15 cellular contexts compared by ENCODE assay signal in genomic region chr19:38274734-38275133, GRCh38. TPM values are rescaled to one million over a fixed set of nuclear protein-coding genes. Genes with fewer than 3 reads are reported as not detected.
DNase-seq lines count a peak whose midpoint lies in the region; ATAC-seq, FAIRE-seq and TF ChIP-seq lines count a peak whose summit lies in the region.
"Had no signal": no experiment of that assay in that cellular context is flagged by ENCODE, and none has a peak within 500 bp of the region (broad histone marks: within the 10 kb centered on the region; RNA-seq: fewer than 3 reads in every experiment).

No MANE protein-coding gene starts in this region.

- no TSS peak for BruUV-seq in Panc1 (replicated peaks; lab: Mats Ljungman, UMichigan)

- no peak overlapping the region for H2BK15ac ChIP-seq in mesendoderm (replicated peaks; ENCODE audit: low read depth)

- H3K4me3 ChIP-seq in Panc1 (ENCODE audit: low read depth in 2 of 2, low read length in 2 of 2) (no peak overlapping the region), endodermal cell (ENCODE audit: low read length) (no peak overlapping the region), mesendoderm (ENCODE audit: low read length) (no peak overlapping the region), testis (no peak overlapping the region)
- H3K4me3 ChIP-seq: esophagus muscularis mucosa had no signal

- peak overlapping the region; percentile 45 for H3K23ac ChIP-seq in mesendoderm (ENCODE audit: low read length)

- H3K4me1 ChIP-seq in Panc1 (ENCODE audit: control insufficient read depth, insufficient read depth, low read length): peaks cover 85% of the 10 kb centered on the region
- H3K4me1 ChIP-seq in endodermal cell (ENCODE audit: control insufficient read depth, insufficient read depth, low read length): peaks cover 7% of the 10 kb centered on the region
- H3K4me1 ChIP-seq in mesendoderm (ENCODE audit: control insufficient read depth, low read depth, low read length): peaks cover 7% of the 10 kb centered on the region
- H3K4me1 ChIP-seq in testis: peaks cover 8% of the 10 kb centered on the region

- CTCF ChIA-PET in Panc1 (lab: Charles Lee): no interaction called here

- POLR2A ChIA-PET in Panc1 (lab: Charles Lee): interaction anchor here (0.6 kb wide), 2 partner anchors 22 to 132 kb away, joined by 6 read pairs; no protein-coding TSS in a partner anchor

- no peak for TF ChIP-seq POLR2A in testis (IDR thresholded peaks at IDR 0.05)

- FAIRE-seq in frontal cortex (lab: Jason Lieb, UNC): no peak
- FAIRE-seq: bronchial epithelial cell, GM18507 had no signal

- H3K18ac ChIP-seq in mesendoderm (ENCODE audit: low read length): no peak overlapping the region

- H2AK5ac ChIP-seq in mesendoderm (ENCODE audit: low read length): no peak overlapping the region

- H4K5ac ChIP-seq in mesendoderm (ENCODE audit: low read length): no peak overlapping the region

- H3K79me1 ChIP-seq in mesendoderm (ENCODE audit: low read length): peaks cover 4% of the 10 kb centered on the region

- H3K79me2 ChIP-seq in mesendoderm (ENCODE audit: control insufficient read depth, insufficient read depth, low read length): peaks cover 50% of the 10 kb centered on the region

- no peaks in the 10 kb centered on the region for H3K9me3 ChIP-seq in Panc1 (ENCODE audit: control insufficient read depth, insufficient read depth, low read depth, low read length)
- H3K9me3 ChIP-seq in endodermal cell (ENCODE audit: control insufficient read depth, low read length): no peaks in the 10 kb centered on the region
- H3K9me3 ChIP-seq in testis: no peaks in the 10 kb centered on the region
- H3K9me3 ChIP-seq: esophagus muscularis mucosa had no signal

- H3K4me3 Mint-ChIP-seq in endodermal cell: no peak overlapping the region

- H3K9me3 Mint-ChIP-seq in endodermal cell: no peaks in the 10 kb centered on the region

- H3K27ac ChIP-seq in Panc1 (ENCODE audit: low read length): peak overlapping the region; percentile 99
- H3K27ac ChIP-seq in endodermal cell (ENCODE audit: low read depth, low read length): no peak overlapping the region
- H3K27ac ChIP-seq in mesendoderm (ENCODE audit: low read depth, low read length): no peak overlapping the region
- H3K27ac ChIP-seq in testis: no peak overlapping the region
- H3K27ac ChIP-seq: esophagus muscularis mucosa had no signal

- no peak for ATAC-seq in Panc1

- intact Hi-C loops in Panc1 (cut with micrococcal nuclease; ENCODE audit: unreplicated experiment) (no loop called here), testis (cut with DNase I; ENCODE audit: low total_unique reads) (no loop called here)

- H3K36me3 ChIP-seq in Panc1 (ENCODE audit: control insufficient read depth, insufficient read depth, low read length): 0 out of 2 replicates have a peak, but pooled peaks cover 2% of the 10 kb centered on the region
- H3K36me3 ChIP-seq in endodermal cell (ENCODE audit: control insufficient read depth, insufficient read depth, low read length): peaks cover 27% of the 10 kb centered on the region
- H3K36me3 ChIP-seq in mesendoderm (ENCODE audit: control insufficient read depth, insufficient read depth, low read length): no peaks in the 10 kb centered on the region
- H3K36me3 ChIP-seq in testis (ENCODE audit: low read depth, missing control alignments): no peaks in the 10 kb centered on the region
- H3K36me3 ChIP-seq: esophagus muscularis mucosa had no signal

- H3K27me3 ChIP-seq in Panc1 (ENCODE audit: control insufficient read depth, insufficient read depth, low read length) (no peaks in the 10 kb centered on the region), endodermal cell (ENCODE audit: control insufficient read depth, insufficient read depth, low read length, poor library complexity, severe bottlenecking) (no peaks in the 10 kb centered on the region), mesendoderm (ENCODE audit: insufficient read depth, low read length, poor library complexity) (no peaks in the 10 kb centered on the region), testis (no peaks in the 10 kb centered on the region)
- H3K27me3 ChIP-seq: esophagus muscularis mucosa had no signal

- H2BK120ac ChIP-seq in mesendoderm (ENCODE audit: low read depth, low read length): no peak overlapping the region

- no peak overlapping the region for H3K9ac ChIP-seq in endodermal cell (ENCODE audit: extremely low read depth, low read length, poor library complexity, severe bottlenecking)
- H3K9ac ChIP-seq in mesendoderm (ENCODE audit: low read length): no peak overlapping the region

- no peak overlapping the region for H2BK5ac ChIP-seq in mesendoderm (ENCODE audit: low read length)

- in situ Hi-C loops in Panc1 (cut with HindIII; ENCODE audit: low pct_unique_long_range_greater_than_20kb, low sequenced_read_pairs): no loop called here

- 90 to 95% methylated on average over 6 to 7 of the region's 8 CpGs for WGBS in endodermal cell (ENCODE audit: insufficient coverage in 1 of 2, insufficient read length in 1 of 2), 2 experiments
- WGBS in mesendoderm (ENCODE audit: extremely low coverage, insufficient coverage, low lambda C conversion rate): no CpG with 5 or more reads among the region's 8 CpGs
- WGBS in testis, 2 donors: 40 to 57% methylated on average over 8 of the region's 8 CpGs

- TF ChIP-seq CTCF in Panc1 (IDR thresholded peaks at IDR 0.05) (no peak), endodermal cell (conservative IDR thresholded peaks at IDR 0.05) (no peak), testis (IDR thresholded peaks at IDR 0.05) (no peak)

- no peak overlapping the region for H4K8ac ChIP-seq in mesendoderm (ENCODE audit: low read depth, low read length)

- DNase-seq in Panc1 (ENCODE audit: low read depth, low spot score) (no peak), endodermal cell (no peak), mesendoderm (no peak), testis (peak; percentile 45), NCI-H345 (lab: John Stamatoyannopoulos, UW) (no peak), frontal cortex (ENCODE audit: low spot score in 2 of 2) (no peak), NCI-H774 (lab: John Stamatoyannopoulos, UW) (no peak)
- DNase-seq: COR-L47, NCI-H1048, NCI-H526, T1000 had no signal

- H3K27ac Mint-ChIP-seq in endodermal cell: peak overlapping the region; percentile 64

- H3K4me1 Mint-ChIP-seq in endodermal cell: peaks cover 52% of the 10 kb centered on the region

- peaks cover 28% of the 10 kb centered on the region for H3K36me3 Mint-ChIP-seq in endodermal cell (ENCODE audit: low read depth)

- H3K4me2 ChIP-seq in mesendoderm (ENCODE audit: low read length): no peak overlapping the region

- no peak overlapping the region for H3K56ac ChIP-seq in mesendoderm (ENCODE audit: low read length)

- H3K27me3 Mint-ChIP-seq in endodermal cell (ENCODE audit: insufficient read depth): no peaks in the 10 kb centered on the region

- H3K4ac ChIP-seq in mesendoderm (ENCODE audit: low read depth, low read length): no peak overlapping the region

RNA-seq across cellular contexts. Expression of gene SPINT2, which starts 10.4 kb away (rescaled TPM):
- total RNA-seq in Panc1 (2021; ENCODE audit: unreplicated experiment): 1,006 TPM
- polyA plus RNA-seq in Panc1 (2012; ENCODE audit: insufficient read length): 1,788 TPM
- 100 to 1,000 TPM; 415 to 487 TPM for total RNA-seq in endodermal cell
- polyA plus RNA-seq in endodermal cell (2013, experiment 1 of 2): 136 TPM
- 110 TPM for polyA plus RNA-seq in endodermal cell (2013, experiment 2 of 2)
- polyA plus RNA-seq in mesendoderm (2013, experiment 1 of 2): 134 TPM
- polyA plus RNA-seq in mesendoderm (2013, experiment 2 of 2): 134 TPM
- total RNA-seq in testis: 100 to 1,000 TPM; 372 to 389 TPM
- 480 TPM for polyA plus RNA-seq in testis (ENCODE audit: insufficient read depth, low read depth, low replicate concordance)
- total RNA-seq in frontal cortex: 104 TPM

RNA-seq across cellular contexts. Expression of gene PPP1R14A, which starts 18.6 kb away (rescaled TPM):
- total RNA-seq in Panc1 (2021; ENCODE audit: unreplicated experiment) (356 TPM), endodermal cell (10 to 100 TPM in 1 of 2 donors, 1 to 10 TPM in 1; 8.6 to 13.8 TPM), testis (100 to 1,000 TPM; 187 to 268 TPM), frontal cortex (not detected)
- 915 TPM for polyA plus RNA-seq in Panc1 (2012; ENCODE audit: insufficient read length)
- polyA plus RNA-seq in endodermal cell (2013, experiment 1 of 2): 8.8 TPM
- 7.4 TPM for polyA plus RNA-seq in endodermal cell (2013, experiment 2 of 2)
- polyA plus RNA-seq in mesendoderm (2013, experiment 1 of 2): 11.3 TPM
- 10.1 TPM for polyA plus RNA-seq in mesendoderm (2013, experiment 2 of 2)
- polyA plus RNA-seq in testis (ENCODE audit: insufficient read depth, low read depth, low replicate concordance): 97.1 TPM
- total RNA-seq: myocyte had no signal

RNA-seq across cellular contexts. Expression of gene C19orf33, which starts 29.3 kb away (rescaled TPM):
- total RNA-seq in Panc1 (2021; ENCODE audit: unreplicated experiment) (201 TPM), endodermal cell (10 to 100 TPM in 1 of 2 donors, 1 to 10 TPM in 1; 2.9 to 13.2 TPM), testis (1 to 10 TPM; 1.1 to 1.7 TPM), frontal cortex (0.82 TPM)
- polyA plus RNA-seq in Panc1 (2012; ENCODE audit: insufficient read length): 306 TPM
- polyA plus RNA-seq in endodermal cell (2013, experiment 1 of 2): not detected
- not detected for polyA plus RNA-seq in endodermal cell (2013, experiment 2 of 2)
- polyA plus RNA-seq in mesendoderm (2013, experiment 1 of 2): 13.7 TPM
- polyA plus RNA-seq in mesendoderm (2013, experiment 2 of 2): 14.0 TPM
- 7.9 TPM for polyA plus RNA-seq in testis (ENCODE audit: insufficient read depth, low read depth, low replicate concordance)
- total RNA-seq: myocyte had no signal

RNA-seq across cellular contexts. Expression of gene YIF1B, which starts 41.0 kb away (rescaled TPM):
- total RNA-seq in Panc1 (2021; ENCODE audit: unreplicated experiment): 143 TPM
- 197 TPM for polyA plus RNA-seq in Panc1 (2012; ENCODE audit: insufficient read length)
- total RNA-seq in endodermal cell: 10 to 100 TPM; 68.6 to 74.6 TPM
- 97.3 TPM for polyA plus RNA-seq in endodermal cell (2013, experiment 1 of 2)
- 90.6 TPM for polyA plus RNA-seq in endodermal cell (2013, experiment 2 of 2)
- polyA plus RNA-seq in mesendoderm (2013, experiment 1 of 2): 47.5 TPM
- polyA plus RNA-seq in mesendoderm (2013, experiment 2 of 2): 49.6 TPM
- total RNA-seq in testis: 10 to 100 TPM; 63.5 to 63.7 TPM
- polyA plus RNA-seq in testis (ENCODE audit: insufficient read depth, low read depth, low replicate concordance): 52.1 TPM
- total RNA-seq in frontal cortex: 32.6 TPM

RNA-seq across cellular contexts. Expression of gene KCNK6, which starts 44.9 kb away (rescaled TPM):
- total RNA-seq in Panc1 (2021; ENCODE audit: unreplicated experiment) (17.2 TPM), endodermal cell (1 to 10 TPM; 5.1 to 8.9 TPM), testis (1 to 10 TPM; 2.3 to 3.5 TPM), frontal cortex (0.41 TPM)
- polyA plus RNA-seq in Panc1 (2012; ENCODE audit: insufficient read length): 14.4 TPM
- 2.2 TPM for polyA plus RNA-seq in endodermal cell (2013, experiment 1 of 2)
- 2.1 TPM for polyA plus RNA-seq in endodermal cell (2013, experiment 2 of 2)
- polyA plus RNA-seq in mesendoderm (2013, experiment 1 of 2): 4.2 TPM
- 4.0 TPM for polyA plus RNA-seq in mesendoderm (2013, experiment 2 of 2)
- 3.4 TPM for polyA plus RNA-seq in testis (ENCODE audit: insufficient read depth, low read depth, low replicate concordance)

Comparison
In these comparisons a context has a peak if more than half of its experiments do, and no peak if none do; other contexts are left out.
1. RNA of gene PPP1R14A, which starts 18.6 kb away (total RNA-seq): 356 TPM in Panc1 (single experiment) and 187 to 268 TPM in testis; 8.6 to 13.8 TPM in endodermal cell and not detected in frontal cortex (single experiment); every median in the first group is over 10 times any median in the second.
2. RNA of gene C19orf33, which starts 29.3 kb away (total RNA-seq): 201 TPM in Panc1 (single experiment); 2.9 to 13.2 TPM in endodermal cell, 1.1 to 1.7 TPM in testis and 0.82 TPM in frontal cortex (single experiment); every median in the first group is over 10 times any median in the second.